ENCODE assay signal across 15 cellular contexts in genomic region chr15:31477851-31478250, GRCh38.
"Had no signal": no experiment of that assay in that cellular context is flagged by ENCODE, and none has a peak within 500 bp of the region (broad histone marks: within the 10 kb centered on the region; RNA-seq: fewer than 3 reads in every experiment).

No MANE protein-coding gene starts in this region.

- H3K36me3 Mint-ChIP-seq: type B pancreatic cell, WTC11 had no signal

- H3K36me3 ChIP-seq: gastroesophageal sphincter, left lung, neutrophil had no signal

- H3K9me3 ChIP-seq: gastroesophageal sphincter, left lung, neutrophil had no signal

- H3K4me3 ChIP-seq: dorsolateral prefrontal cortex, gastroesophageal sphincter, left lung had no signal

- H3K9me3 Mint-ChIP-seq: activated T-cell treated with anti-CD3 and anti-CD28 coated beads, Interleukin-2, amount 50 U/mL, for 4 hours; type B pancreatic cell had no signal

- H3K27ac Mint-ChIP-seq: type B pancreatic cell, WTC11 had no signal

- DNase-seq: activated CD4-positive, alpha-beta T cell treated with anti-CD3 and anti-CD28 coated beads, Interleukin-2, amount 50 U/mL, for 1 hour; activated gamma-delta T cell; activated T-cell treated with anti-CD3 and anti-CD28 coated beads, Interleukin-2, amount 50 U/mL, for 4 hours; mammary epithelial cell; posterior cingulate gyrus; retina; stimulated activated CD4-positive, alpha-beta T cell treated with anti-CD3 and anti-CD28 coated beads, Interleukin-4, amount 100 ng/mL, for 1 hour; stimulated activated naive CD4-positive, alpha-beta T cell; T-helper 2 cell had no signal

- H3K27ac ChIP-seq: gastroesophageal sphincter, left lung, neutrophil had no signal

- ATAC-seq: activated T-cell treated with anti-CD3 and anti-CD28 coated beads, Interleukin-2, amount 50 U/mL, for 4 hours; gastroesophageal sphincter; left lung; WTC11 had no signal

- H3K4me3 Mint-ChIP-seq: activated T-cell treated with anti-CD3 and anti-CD28 coated beads, Interleukin-2, amount 50 U/mL, for 4 hours; type B pancreatic cell; WTC11 had no signal
